Comparison of ENCODE assay signal across 8 cellular contexts in genomic region chr9:127905788-127906191, GRCh38. TPM values are rescaled to one million over a fixed set of nuclear protein-coding genes. Genes with fewer than 3 reads are reported as not detected.
DNase-seq lines count a peak whose midpoint lies in the region; ATAC-seq, FAIRE-seq and TF ChIP-seq lines count a peak whose summit lies in the region.

No MANE protein-coding gene starts in this region.

- ATAC-seq in stimulated activated naive CD8-positive, alpha-beta T cell treated with anti-CD3 and anti-CD28 coated beads, Interleukin-15, amount 100 ng/mL, for 72 hours, result peak; percentile 70
- ATAC-seq in HG03108 (IDR thresholded peaks at IDR 0.05; ENCODE audit: unreplicated experiment) (no peak), HG03039 (IDR thresholded peaks at IDR 0.05; ENCODE audit: unreplicated experiment) (no peak)

- no peaks in the 10 kb centered on the region for H3K27me3 Mint-ChIP-seq in stimulated activated naive CD8-positive, alpha-beta T cell treated with anti-CD3 and anti-CD28 coated beads, Interleukin-15, amount 100 ng/mL, for 72 hours

- no peak overlapping the region for H2AFZ ChIP-seq in KMS-11 (ENCODE audit: low read depth)

- DNase-seq in activated T-helper 1 cell treated with Interleukin-2 at 50 U/mL for 16 hours (ENCODE audit: low read depth) (peak; percentile 58), kidney (peak; percentile 83), HAP-1 (ENCODE audit: low spot score in 2 of 2) (no peak), GDM1 (lab: John Stamatoyannopoulos, UW) (no peak)
- DNase-seq in stimulated activated naive CD8-positive, alpha-beta T cell treated with anti-CD3 and anti-CD28 coated beads, Interleukin-15, amount 100 ng/mL, for 72 hours, result peak; percentile 63 to 72

- H3K27me3 ChIP-seq in KMS-11 (ENCODE audit: insufficient read depth, low read depth) (no peaks in the 10 kb centered on the region), HAP-1 (ENCODE audit: low read depth) (no peaks in the 10 kb centered on the region)

- H3K4me2 ChIP-seq in KMS-11, result no peak overlapping the region

- in situ Hi-C loops in HAP-1 (cut with MboI; ENCODE audit: low sequenced_read_pairs), result loop anchor here (25.0 kb wide), 1 partner anchor 968 kb away; no protein-coding TSS in a partner anchor

- H3K4me1 Mint-ChIP-seq in stimulated activated naive CD8-positive, alpha-beta T cell treated with anti-CD3 and anti-CD28 coated beads, Interleukin-15, amount 100 ng/mL, for 72 hours, result peaks cover 70% of the 10 kb centered on the region

- FAIRE-seq in kidney (lab: Jason Lieb, UNC), result no peak

- H4K20me1 ChIP-seq in KMS-11 (ENCODE audit: insufficient read depth), result no peaks in the 10 kb centered on the region

- H3K4me3 ChIP-seq in KMS-11 (IDR thresholded peaks at IDR 0.05; ENCODE audit: insufficient read depth, low read depth, low read length), result no peak overlapping the region
- no peak overlapping the region for H3K4me3 ChIP-seq in kidney (ENCODE audit: low read length in 2 of 2)
- no peak overlapping the region for H3K4me3 ChIP-seq in HAP-1

- H3K36me3 ChIP-seq in KMS-11 (ENCODE audit: insufficient read depth) (peaks cover 5% of the 10 kb centered on the region; the same call in 1 of the 2 replicates), kidney (ENCODE audit: control insufficient read depth in 1 of 2, insufficient read depth in 2 of 2, low read length in 2 of 2) (no peaks in the 10 kb centered on the region), HAP-1 (replicated peaks) (peaks cover 10% of the 10 kb centered on the region)

- no peaks in the 10 kb centered on the region for H3K9me3 ChIP-seq in kidney (ENCODE audit: control insufficient read depth in 1 of 2, low read length in 2 of 2)
- no peaks in the 10 kb centered on the region for H3K9me3 ChIP-seq in HAP-1

- TF ChIP-seq CTCF in KMS-11 (conservative IDR thresholded peaks at IDR 0.05; ENCODE audit: low read depth, low read length) (no peak), kidney (IDR thresholded peaks at IDR 0.05; ENCODE audit: borderline replicate concordance, extremely low read depth, insufficient read depth) (no peak)

- intact Hi-C loops in kidney (cut with DNase I), result no loop called here

- H3K9ac ChIP-seq in KMS-11, result no peak overlapping the region
- H3K9ac ChIP-seq in kidney (ENCODE audit: low read length in 2 of 2), result peak overlapping the region in 1 of 2 donors; percentile 67

- H3K27ac ChIP-seq in KMS-11 (peak overlapping the region; percentile 34; the same call in 1 of the 2 replicates), kidney (ENCODE audit: low read depth in 2 of 2, low read length in 2 of 2) (peak overlapping the region; percentile 80 to 85)

- H3K9me3 Mint-ChIP-seq in stimulated activated naive CD8-positive, alpha-beta T cell treated with anti-CD3 and anti-CD28 coated beads, Interleukin-15, amount 100 ng/mL, for 72 hours, result no peaks in the 10 kb centered on the region

- H3K4me3 Mint-ChIP-seq in stimulated activated naive CD8-positive, alpha-beta T cell treated with anti-CD3 and anti-CD28 coated beads, Interleukin-15, amount 100 ng/mL, for 72 hours, result peak overlapping the region; percentile 96 to 98

- H3K4me1 ChIP-seq in KMS-11 (ENCODE audit: low read depth, poor library complexity, severe bottlenecking) (peaks cover 36% of the 10 kb centered on the region), kidney (ENCODE audit: control insufficient read depth in 1 of 2, insufficient read depth in 1 of 2, low read depth in 1 of 2, low read length in 2 of 2) (peaks cover 31% of the 10 kb centered on the region in 2 donors), HAP-1 (peaks cover 17% of the 10 kb centered on the region)

- peak overlapping the region; percentile 96 to 99 for H3K27ac Mint-ChIP-seq in stimulated activated naive CD8-positive, alpha-beta T cell treated with anti-CD3 and anti-CD28 coated beads, Interleukin-15, amount 100 ng/mL, for 72 hours

- peaks cover 14% of the 10 kb centered on the region for H3K79me2 ChIP-seq in KMS-11 (ENCODE audit: insufficient read depth, low read depth)

RNA-seq across cellular contexts. Expression of gene ST6GALNAC6, which starts 6.4 kb away (rescaled TPM):
- total RNA-seq in kidney, result 74.6 TPM
- polyA plus RNA-seq in kidney (ENCODE audit: insufficient read depth, low read depth, low replicate concordance), result 75.0 TPM

RNA-seq across cellular contexts. Expression of gene ST6GALNAC4, which starts 11.1 kb away (rescaled TPM):
- 31.4 TPM for total RNA-seq in kidney
- polyA plus RNA-seq in kidney (ENCODE audit: insufficient read depth, low read depth, low replicate concordance), result 31.6 TPM

RNA-seq across cellular contexts. Expression of gene PIP5KL1, which starts 24.8 kb away (rescaled TPM):
- 3.0 TPM for total RNA-seq in kidney
- 4.3 TPM for polyA plus RNA-seq in kidney (ENCODE audit: insufficient read depth, low read depth, low replicate concordance)

RNA-seq across cellular contexts. Expression of gene AK1, which starts 28.3 kb away (rescaled TPM):
- total RNA-seq in kidney, result 77.9 TPM
- 185 TPM for polyA plus RNA-seq in kidney (ENCODE audit: insufficient read depth, low read depth, low replicate concordance)

RNA-seq across cellular contexts. Expression of gene DPM2, which starts 31.9 kb away (rescaled TPM):
- total RNA-seq in kidney, result 42.8 TPM
- 70.0 TPM for polyA plus RNA-seq in kidney (ENCODE audit: insufficient read depth, low read depth, low replicate concordance)

Comparison
In these comparisons a context has a peak if more than half of its experiments do, and no peak if none do; other contexts are left out.
1. DNase-seq: peak in activated T-helper 1 cell treated with Interleukin-2 at 50 U/mL for 16 hours (single experiment), kidney (single experiment) and stimulated activated naive CD8-positive, alpha-beta T cell treated with anti-CD3 and anti-CD28 coated beads, Interleukin-15, amount 100 ng/mL, for 72 hours (2 of 2); none in HAP-1 (0 of 2) and GDM1 (single experiment).